ENCODE assay signal across 17 cellular contexts in genomic region chr19:45138303-45138751, GRCh38. TPM values are rescaled to one million over a fixed set of nuclear protein-coding genes. Genes with fewer than 3 reads are reported as not detected.
A peak's percentile ranks its signal among the peaks of the same experiment; 100 is the strongest.
DNase-seq lines count a peak whose midpoint lies in the region; ATAC-seq and TF ChIP-seq lines count a peak whose summit lies in the region.
"Had no signal": no experiment of that assay in that cellular context is flagged by ENCODE, and none has a peak within 500 bp of the region (broad histone marks: within the 10 kb centered on the region; RNA-seq: fewer than 3 reads in every experiment).

No MANE protein-coding gene starts in this region.

- peak overlapping the region; percentile 77 for H2BK5ac ChIP-seq in neuronal stem cell (ENCODE audit: low read length)

- H4K8ac ChIP-seq in neuronal stem cell (ENCODE audit: low read depth, low read length): no peak overlapping the region

- no peak for ATAC-seq in GM19467 (IDR thresholded peaks at IDR 0.05; ENCODE audit: unreplicated experiment)

- H3K4ac ChIP-seq in neuronal stem cell (ENCODE audit: low read length): peak overlapping the region; percentile 10

- DNase-seq in RWPE1 (ENCODE audit: low spot score) (no peak), neuronal stem cell (ENCODE audit: low spot score) (no peak), DMS79 (lab: John Stamatoyannopoulos, UW) (no peak)
- DNase-seq: activated CD8-positive, alpha-beta memory T cell treated with anti-CD3 and anti-CD28 coated beads, Interleukin-2, amount 50 U/mL, for 48 hours; DMS153; hippocampal formation; KBM-7; NCI-H1105; NCI-H2227 treated with DMSO at 0.1 percent for 48 hours; NK-92 treated with Interleukin-12 subunit alpha and Interleukin-12 subunit beta, amount 100 ng/mL, for 24 hours; SHP77 treated with DMSO at 0.1 percent for 48 hours; sigmoid colon; stimulated activated CD4-positive, alpha-beta T cell treated with anti-CD3 and anti-CD28 coated beads, Interleukin-2, amount 100 ng/mL, for 24 hours had no signal

- H3K4me3 ChIP-seq in HEK293 (ENCODE audit: low read depth, low read length) (no peak overlapping the region), neuronal stem cell (ENCODE audit: low read length in 2 of 2) (no peak overlapping the region)
- H3K4me3 ChIP-seq: breast epithelium, sigmoid colon, suprapubic skin had no signal

- no peaks in the 10 kb centered on the region for H3K27me3 ChIP-seq in neuronal stem cell (ENCODE audit: control insufficient read depth in 3 of 3, insufficient read depth in 3 of 3, low read depth in 1 of 3, low read length in 3 of 3)
- H3K27me3 ChIP-seq: breast epithelium, sigmoid colon, suprapubic skin had no signal

- H3K79me1 ChIP-seq in neuronal stem cell (ENCODE audit: low read depth, low read length): peaks cover 21% of the 10 kb centered on the region

- POLR2A ChIA-PET in HEK293 (lab: Yijun Ruan, JAX) (interaction anchor here (1.2 to 1.7 kb wide), 2 partner anchors 11 to 46 kb away, joined by 3 to 4 read pairs; no protein-coding TSS in a partner anchor), RWPE1 (lab: Yijun Ruan, JAX; ENCODE audit: low non-redundant PET) (no interaction called here)

- TF ChIP-seq CTCF in HEK293 (tag by site-specific recombination; IDR thresholded peaks at IDR 0.05) (no peak), RWPE1 (conservative IDR thresholded peaks at IDR 0.05; ENCODE audit: low read depth) (no peak)

- H2AFZ ChIP-seq in neuronal stem cell (ENCODE audit: low read length): no peak overlapping the region

- no peak overlapping the region for H3K23ac ChIP-seq in neuronal stem cell (ENCODE audit: low read depth, low read length, poor library complexity)

- H3K36me3 ChIP-seq in HEK293 (ENCODE audit: control insufficient read depth in 2 of 2, insufficient read depth in 1 of 2, low read length in 2 of 2) (peaks cover 0 to 24% of the 10 kb centered on the region in 2 experiments; a peak in 2 of 3 replicates), neuronal stem cell (replicated peaks in 1 of 2; ENCODE audit: control insufficient read depth in 2 of 2, insufficient read depth in 2 of 2, low read length in 2 of 2) (peaks cover 19 to 30% of the 10 kb centered on the region in 2 donors)
- H3K36me3 ChIP-seq: breast epithelium had no signal

- H2BK15ac ChIP-seq in neuronal stem cell (ENCODE audit: low read length): no peak overlapping the region

- H3K4me1 ChIP-seq in HEK293 (ENCODE audit: control insufficient read depth, insufficient read depth, low read length): peaks cover 5% of the 10 kb centered on the region; the same call in 1 of the 2 replicates
- H3K4me1 ChIP-seq in neuronal stem cell (ENCODE audit: control insufficient read depth in 2 of 2, insufficient read depth in 1 of 2, low read depth in 1 of 2, low read length in 2 of 2): peaks cover 13 to 19% of the 10 kb centered on the region in 2 donors
- H3K4me1 ChIP-seq: breast epithelium had no signal

- H2AK5ac ChIP-seq in neuronal stem cell (ENCODE audit: low read depth, low read length): peak overlapping the region; percentile 58

- no peak overlapping the region for H4K91ac ChIP-seq in neuronal stem cell (ENCODE audit: low read depth, low read length, poor library complexity)

- no peak overlapping the region for H2BK12ac ChIP-seq in neuronal stem cell (ENCODE audit: low read length)

- CTCF ChIA-PET in HEK293 (lab: Yijun Ruan, JAX): no interaction called here
- CTCF ChIA-PET in RWPE1 (lab: Yijun Ruan, JAX): no interaction called here

- no peak overlapping the region for H2BK120ac ChIP-seq in neuronal stem cell (ENCODE audit: low read depth, low read length)

- peak overlapping the region; percentile 84 for H3K18ac ChIP-seq in neuronal stem cell (ENCODE audit: low read length)

- H3K4me2 ChIP-seq in neuronal stem cell (ENCODE audit: insufficient read depth, low read length, poor library complexity, severe bottlenecking): no peak overlapping the region

- no peaks in the 10 kb centered on the region for H3K9me3 ChIP-seq in HEK293 (ENCODE audit: control insufficient read depth, insufficient read depth, low read depth, low read length)
- H3K9me3 ChIP-seq in neuronal stem cell (replicated peaks in 1 of 2; ENCODE audit: control insufficient read depth in 2 of 2, insufficient read depth in 1 of 2, low read depth in 1 of 2, low read length in 2 of 2): peaks cover 0 to 2% of the 10 kb centered on the region in 2 donors
- H3K9me3 ChIP-seq: breast epithelium, sigmoid colon, suprapubic skin had no signal

- no CpG with 5 or more reads among the region's 11 CpGs for WGBS in neuronal stem cell (ENCODE audit: extremely low coverage in 2 of 2, insufficient read length in 2 of 2, insufficient replicate concordance in 1 of 2), 2 donors

- H3K27ac ChIP-seq in HEK293 (ENCODE audit: extremely low read depth, low read depth, low read length): no peak overlapping the region
- peak overlapping the region; percentile 65 for H3K27ac ChIP-seq in RWPE1
- no peak overlapping the region for H3K27ac ChIP-seq in neuronal stem cell (replicated peaks; ENCODE audit: low read length)
- H3K27ac ChIP-seq: breast epithelium, suprapubic skin had no signal

- no peak overlapping the region for H3K14ac ChIP-seq in neuronal stem cell (ENCODE audit: low read length)

- H3K9ac ChIP-seq in neuronal stem cell (ENCODE audit: low read depth, low read length, poor library complexity): peak overlapping the region; percentile 63

TF ChIP-seq in HEK293, 187 proteins besides CTCF, POLR2A, EP300 and RAD21:
- no peak for TF ChIP-seq ZNF266 (tag by site-specific recombination; IDR thresholded peaks at IDR 0.05; ENCODE audit: low read depth)
- no peak for TF ChIP-seq PBX3 (CRISPR knock-in tag; IDR thresholded peaks at IDR 0.05)
- peak; percentile 75 for TF ChIP-seq EGR2 (tag by site-specific recombination; IDR thresholded peaks at IDR 0.05; ENCODE audit: low read depth)
- no peak for TF ChIP-seq ZNF561 (tag by site-specific recombination; IDR thresholded peaks at IDR 0.05; ENCODE audit: borderline replicate concordance)
- no peak for TF ChIP-seq ZNF248 (tag by site-specific recombination; IDR thresholded peaks at IDR 0.05)
- TF ChIP-seq ZNF354C (tag by site-specific recombination; IDR thresholded peaks at IDR 0.05; ENCODE audit: borderline replicate concordance, low read depth): no peak
- TF ChIP-seq KLF17 (tag by site-specific recombination; IDR thresholded peaks at IDR 0.05): 0 out of 2 replicates have a peak, but pooled peaks have one; percentile 19
- no peak for TF ChIP-seq ZBTB26 (tag by site-specific recombination; optimal IDR thresholded peaks at IDR 0.05)
- TF ChIP-seq ZNF223 (tag by site-specific recombination; IDR thresholded peaks at IDR 0.05): 0 out of 2 replicates have a peak, but pooled peaks have one; percentile 17
- TF ChIP-seq KLF1 (tag by site-specific recombination; IDR thresholded peaks at IDR 0.05): peak; percentile 88
- peak; percentile 83 for TF ChIP-seq ZFHX2 (tag by site-specific recombination; conservative IDR thresholded peaks at IDR 0.05)
- TF ChIP-seq OSR2 (tag by site-specific recombination; IDR thresholded peaks at IDR 0.05): no peak
TF ChIP-seq in HEK293: peak in this region for 5.

RNA-seq across cellular contexts. Expression of gene NKPD1, which starts 22.5 kb away (rescaled TPM):
- 0.28 TPM for polyA plus RNA-seq in neuronal stem cell (2013, experiment 1 of 2)
- 0.33 TPM for polyA plus RNA-seq in neuronal stem cell (2013, experiment 2 of 2)

RNA-seq across cellular contexts. Expression of gene TRAPPC6A, which starts 39.7 kb away (rescaled TPM):
- 50.4 TPM for polyA plus RNA-seq in neuronal stem cell (2013, experiment 1 of 2)
- polyA plus RNA-seq in neuronal stem cell (2013, experiment 2 of 2): 51.0 TPM

RNA-seq across cellular contexts. Expression of gene BLOC1S3, which starts 40.3 kb away (rescaled TPM):
- 3.6 TPM for polyA plus RNA-seq in neuronal stem cell (2013, experiment 1 of 2)
- polyA plus RNA-seq in neuronal stem cell (2013, experiment 2 of 2): 3.7 TPM

RNA-seq across cellular contexts. Expression of gene PPP1R37, which starts 45.3 kb away (rescaled TPM):
- polyA plus RNA-seq in neuronal stem cell (2013, experiment 1 of 2): 15.6 TPM
- 15.8 TPM for polyA plus RNA-seq in neuronal stem cell (2013, experiment 2 of 2)

RNA-seq across cellular contexts. Expression of gene GEMIN7, which starts 59.3 kb away (rescaled TPM):
- polyA plus RNA-seq in neuronal stem cell (2013, experiment 1 of 2): 19.2 TPM
- 18.7 TPM for polyA plus RNA-seq in neuronal stem cell (2013, experiment 2 of 2)
